17 cellular contexts compared by ENCODE assay signal in the genomic region with DNA sequence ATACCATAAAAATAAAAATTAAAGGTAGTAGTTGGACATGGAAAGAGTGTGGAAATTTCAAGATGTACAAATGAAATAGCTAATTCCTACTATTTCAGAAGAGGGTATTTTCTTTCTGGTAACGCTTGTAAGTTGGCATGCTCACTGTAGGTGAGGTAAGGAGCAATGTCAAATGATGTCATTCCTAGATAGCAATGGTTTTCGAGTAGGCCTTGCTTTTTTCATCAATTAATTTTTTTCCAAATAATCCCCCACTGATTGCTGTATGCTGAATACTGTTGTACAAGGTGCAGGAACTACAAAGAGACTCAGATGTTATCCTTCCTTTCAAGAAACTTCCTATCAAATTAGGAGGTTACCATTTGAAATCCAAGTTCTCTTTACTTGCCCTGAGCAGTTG. TPM values are rescaled to one million over a fixed set of nuclear protein-coding genes. Genes with fewer than 3 reads are reported as not detected.
DNase-seq lines count a peak whose midpoint lies in the region; ATAC-seq and TF ChIP-seq lines count a peak whose summit lies in the region.
"Had no signal": no experiment of that assay in that cellular context is flagged by ENCODE, and none has a peak within 500 bp of the region (broad histone marks: within the 10 kb centered on the region; RNA-seq: fewer than 3 reads in every experiment).

No MANE protein-coding gene starts in this region.

- H3K9ac ChIP-seq in Loucy (ENCODE audit: low read depth, low read length, poor library complexity, severe bottlenecking) (no peak overlapping the region), endodermal cell (ENCODE audit: extremely low read depth, low read length, poor library complexity, severe bottlenecking) (no peak overlapping the region)

- H3K4me3 Mint-ChIP-seq in endodermal cell (no peak overlapping the region), nephron (peak overlapping the region in 2 of 3 experiments; percentile 39 to 41), Calu3 (ENCODE audit: low read depth, unreplicated experiment) (no peak overlapping the region)
- H3K4me3 Mint-ChIP-seq: activated T-cell treated with anti-CD3 and anti-CD28 coated beads, Interleukin-2, amount 50 U/mL, for 4 hours; natural killer cell; T-helper 17 cell had no signal

- no peaks in the 10 kb centered on the region for H3K27me3 ChIP-seq in Loucy (ENCODE audit: insufficient read depth, low read length, poor library complexity, severe bottlenecking)
- H3K27me3 ChIP-seq in endodermal cell (ENCODE audit: control insufficient read depth, insufficient read depth, low read length, poor library complexity, severe bottlenecking) = no peaks in the 10 kb centered on the region
- no peaks in the 10 kb centered on the region for H3K27me3 ChIP-seq in testis
- no peaks in the 10 kb centered on the region for H3K27me3 ChIP-seq in osteoblast (ENCODE audit: insufficient read depth, low read length)

- no peak overlapping the region for H3K4me2 ChIP-seq in Loucy (ENCODE audit: low read depth, low read length, poor library complexity, severe bottlenecking)
- no peak overlapping the region for H3K4me2 ChIP-seq in osteoblast (ENCODE audit: insufficient read depth, low read length)

- DNase-seq in endodermal cell (no peak), testis (no peak), NCI-H146 (lab: John Stamatoyannopoulos, UW) (no peak), osteoblast (ENCODE audit: insufficient read length, low spot score, missing footprints) (no peak), Calu3 (no peak)
- DNase-seq: activated CD4-positive, alpha-beta T cell treated with anti-CD3 and anti-CD28 coated beads for 4 hours; activated T-cell treated with anti-CD3 and anti-CD28 coated beads, Interleukin-2, amount 50 U/mL, for 4 hours; islet precursor cell; KG1; natural killer cell; NCI-H69; T-helper 17 cell had no signal

- ATAC-seq in HG03521 (IDR thresholded peaks at IDR 0.05; ENCODE audit: unreplicated experiment) = no peak
- ATAC-seq: activated T-cell treated with anti-CD3 and anti-CD28 coated beads, Interleukin-2, amount 50 U/mL, for 4 hours; natural killer cell; T-helper 17 cell had no signal

- peak overlapping the region; percentile 75; the same call in 1 of the 2 replicates for H2AFZ ChIP-seq in Loucy (ENCODE audit: low read length)
- H2AFZ ChIP-seq in osteoblast (ENCODE audit: low read length) = no peak overlapping the region

- WGBS in endodermal cell (ENCODE audit: insufficient coverage in 1 of 2, insufficient read length in 1 of 2), 2 experiments = 77% methylated on average over 2 of the region's 2 CpGs; no CpG with 5 or more reads in 1 of the 2 experiments
- WGBS in testis, 2 donors = 73 to 82% methylated on average over 2 of the region's 2 CpGs

- CTCF ChIA-PET in Calu3 (lab: Charles Lee) = no interaction called here

- no peaks in the 10 kb centered on the region for H3K9me2 ChIP-seq in Loucy (replicated peaks; ENCODE audit: low read depth, low read length)

- H4K20me1 ChIP-seq in Loucy (ENCODE audit: insufficient read depth, low read length, poor library complexity, severe bottlenecking) (no peaks in the 10 kb centered on the region), osteoblast (ENCODE audit: insufficient read depth, low read length) (no peaks in the 10 kb centered on the region)

- H3K36me3 Mint-ChIP-seq in endodermal cell (ENCODE audit: low read depth) = peaks cover 14% of the 10 kb centered on the region
- H3K36me3 Mint-ChIP-seq in nephron (ENCODE audit: low read depth) = peaks cover 16% of the 10 kb centered on the region
- no peaks in the 10 kb centered on the region for H3K36me3 Mint-ChIP-seq in Calu3 (ENCODE audit: insufficient read depth, unreplicated experiment)
- H3K36me3 Mint-ChIP-seq: natural killer cell had no signal

- no peaks in the 10 kb centered on the region for H3K79me2 ChIP-seq in Loucy (ENCODE audit: insufficient read depth, low read length)
- no peaks in the 10 kb centered on the region for H3K79me2 ChIP-seq in osteoblast (ENCODE audit: insufficient read depth, low read length)

- H3K9me3 Mint-ChIP-seq in endodermal cell = no peaks in the 10 kb centered on the region
- H3K9me3 Mint-ChIP-seq in nephron = no peaks in the 10 kb centered on the region
- no peaks in the 10 kb centered on the region for H3K9me3 Mint-ChIP-seq in Calu3 (ENCODE audit: low read depth, unreplicated experiment)
- H3K9me3 Mint-ChIP-seq: activated T-cell treated with anti-CD3 and anti-CD28 coated beads, Interleukin-2, amount 50 U/mL, for 4 hours; dendritic cell treated with granulocyte-macrophage colony-stimulating factor and Interleukin-4, amounts not matched to agents 40 ng/mL and 50 ng/mL, for 4 days; natural killer cell had no signal

- no peak for TF ChIP-seq POLR2A in testis (IDR thresholded peaks at IDR 0.05)

- H3K4me1 Mint-ChIP-seq in endodermal cell (peaks cover 50% of the 10 kb centered on the region), nephron (peaks cover 33% of the 10 kb centered on the region), Calu3 (ENCODE audit: low read depth, unreplicated experiment) (peaks cover 14% of the 10 kb centered on the region)
- H3K4me1 Mint-ChIP-seq: natural killer cell had no signal

- intact Hi-C loops in testis (cut with DNase I; ENCODE audit: low total_unique reads) = no loop called here
- intact Hi-C loops in Calu3 (cut with micrococcal nuclease; ENCODE audit: unreplicated experiment) = no loop called here

- TF ChIP-seq CTCF in Loucy (conservative IDR thresholded peaks at IDR 0.05; ENCODE audit: low read length) (no peak), endodermal cell (conservative IDR thresholded peaks at IDR 0.05) (no peak), nephron (IDR thresholded peaks at IDR 0.05; ENCODE audit: unreplicated experiment in 3 of 3) (no peak), testis (IDR thresholded peaks at IDR 0.05) (no peak), osteoblast (IDR thresholded peaks at IDR 0.05; ENCODE audit: extremely low read depth, low read depth, low read length) (no peak), Calu3 (IDR thresholded peaks at IDR 0.05; ENCODE audit: unreplicated experiment) (no peak)

- peaks cover 12% of the 10 kb centered on the region for H3K4me1 ChIP-seq in Loucy (ENCODE audit: insufficient read depth, low read length, poor library complexity, severe bottlenecking)
- peaks cover 13% of the 10 kb centered on the region for H3K4me1 ChIP-seq in endodermal cell (ENCODE audit: control insufficient read depth, insufficient read depth, low read length)
- peaks cover 4% of the 10 kb centered on the region for H3K4me1 ChIP-seq in testis
- peaks cover 11% of the 10 kb centered on the region for H3K4me1 ChIP-seq in osteoblast (ENCODE audit: insufficient read depth, low read length)

- peak overlapping the region; percentile 50 for H3K27ac ChIP-seq in endodermal cell (ENCODE audit: low read depth, low read length)
- peak overlapping the region; percentile 67 to 84 for H3K27ac ChIP-seq in testis
- no peak overlapping the region for H3K27ac ChIP-seq in osteoblast (ENCODE audit: low read depth, low read length)

- no peaks in the 10 kb centered on the region for H3K27me3 Mint-ChIP-seq in endodermal cell (ENCODE audit: insufficient read depth)
- H3K27me3 Mint-ChIP-seq in nephron (ENCODE audit: low read depth) = no peaks in the 10 kb centered on the region
- H3K27me3 Mint-ChIP-seq in Calu3 (ENCODE audit: unreplicated experiment) = no peaks in the 10 kb centered on the region
- H3K27me3 Mint-ChIP-seq: dendritic cell treated with granulocyte-macrophage colony-stimulating factor and Interleukin-4, amounts not matched to agents 40 ng/mL and 50 ng/mL, for 4 days; T-helper 17 cell had no signal

- H3K36me3 ChIP-seq in Loucy (ENCODE audit: insufficient read depth, low read length) (no peaks in the 10 kb centered on the region), endodermal cell (ENCODE audit: control insufficient read depth, insufficient read depth, low read length) (no peaks in the 10 kb centered on the region), testis (ENCODE audit: low read depth, missing control alignments) (no peaks in the 10 kb centered on the region), osteoblast (ENCODE audit: insufficient read depth, low read length) (no peaks in the 10 kb centered on the region)

- H3K9me3 ChIP-seq in Loucy (ENCODE audit: insufficient read depth, low read depth, low read length) (no peaks in the 10 kb centered on the region), endodermal cell (ENCODE audit: control insufficient read depth, low read length) (no peaks in the 10 kb centered on the region), testis (no peaks in the 10 kb centered on the region), osteoblast (ENCODE audit: low read depth, low read length) (no peaks in the 10 kb centered on the region)

- no TSS peak for BruUV-seq in Calu3 (replicated peaks; lab: Mats Ljungman, UMichigan)

- H3K27ac Mint-ChIP-seq in endodermal cell (peak overlapping the region; percentile 88), nephron (peak overlapping the region; percentile 98 to 100 (median 99)), Calu3 (ENCODE audit: unreplicated experiment) (no peak overlapping the region)
- H3K27ac Mint-ChIP-seq: natural killer cell, T-helper 17 cell had no signal

- no peak overlapping the region for H3K4me3 ChIP-seq in Loucy (ENCODE audit: low read length, poor library complexity, severe bottlenecking)
- peak overlapping the region; percentile 82 for H3K4me3 ChIP-seq in endodermal cell (ENCODE audit: low read length)
- no peak overlapping the region for H3K4me3 ChIP-seq in testis
- H3K4me3 ChIP-seq in osteoblast (ENCODE audit: insufficient read depth, low read length) = no peak overlapping the region

- H3F3A ChIP-seq in Loucy (ENCODE audit: low read depth) = no peaks in the 10 kb centered on the region

RNA-seq across cellular contexts. Expression of gene SELENOP, which starts 0.9 kb away (rescaled TPM):
- total RNA-seq in endodermal cell (100 to 1,000 TPM in 1 of 2 donors, 10 to 100 TPM in 1; 79.8 to 121 TPM), testis (100 to 1,000 TPM in 1 of 2 donors, 10 to 100 TPM in 1; 52.1 to 125 TPM), osteoblast (171 and 198 TPM in 2 replicates), Calu3 (2022) (2.0 and 4.9 TPM in 2 replicates)
- 28.9 TPM for polyA plus RNA-seq in endodermal cell (2013, experiment 1 of 2)
- polyA plus RNA-seq in endodermal cell (2013, experiment 2 of 2) = 26.5 TPM
- polyA plus RNA-seq in testis (ENCODE audit: insufficient read depth, low read depth, low replicate concordance) = 156 TPM
- total RNA-seq: Daoy had no signal

RNA-seq across cellular contexts. Expression of gene CCDC152, which starts 56.0 kb away (rescaled TPM):
- total RNA-seq in endodermal cell (10 to 100 TPM in 1 of 2 donors, 1 to 10 TPM in 1; 4.7 to 13.9 TPM), testis (1 to 10 TPM; 2.4 to 5.2 TPM), osteoblast (0.29 and 0.36 TPM in 2 replicates), Calu3 (2022) (15.7 and 16.3 TPM in 2 replicates)
- 8.5 TPM for polyA plus RNA-seq in endodermal cell (2013, experiment 1 of 2)
- polyA plus RNA-seq in endodermal cell (2013, experiment 2 of 2) = 6.1 TPM
- 1.4 TPM for polyA plus RNA-seq in testis (ENCODE audit: insufficient read depth, low read depth, low replicate concordance)

Comparison
In these comparisons a context has a peak if more than half of its experiments do, and no peak if none do; other contexts are left out.
1. H3K4me3 Mint-ChIP-seq: peak in nephron (2 of 3); none in endodermal cell (single experiment) and Calu3 (single experiment).